ENCODE assay signal across 8 cellular contexts in the genomic region with DNA sequence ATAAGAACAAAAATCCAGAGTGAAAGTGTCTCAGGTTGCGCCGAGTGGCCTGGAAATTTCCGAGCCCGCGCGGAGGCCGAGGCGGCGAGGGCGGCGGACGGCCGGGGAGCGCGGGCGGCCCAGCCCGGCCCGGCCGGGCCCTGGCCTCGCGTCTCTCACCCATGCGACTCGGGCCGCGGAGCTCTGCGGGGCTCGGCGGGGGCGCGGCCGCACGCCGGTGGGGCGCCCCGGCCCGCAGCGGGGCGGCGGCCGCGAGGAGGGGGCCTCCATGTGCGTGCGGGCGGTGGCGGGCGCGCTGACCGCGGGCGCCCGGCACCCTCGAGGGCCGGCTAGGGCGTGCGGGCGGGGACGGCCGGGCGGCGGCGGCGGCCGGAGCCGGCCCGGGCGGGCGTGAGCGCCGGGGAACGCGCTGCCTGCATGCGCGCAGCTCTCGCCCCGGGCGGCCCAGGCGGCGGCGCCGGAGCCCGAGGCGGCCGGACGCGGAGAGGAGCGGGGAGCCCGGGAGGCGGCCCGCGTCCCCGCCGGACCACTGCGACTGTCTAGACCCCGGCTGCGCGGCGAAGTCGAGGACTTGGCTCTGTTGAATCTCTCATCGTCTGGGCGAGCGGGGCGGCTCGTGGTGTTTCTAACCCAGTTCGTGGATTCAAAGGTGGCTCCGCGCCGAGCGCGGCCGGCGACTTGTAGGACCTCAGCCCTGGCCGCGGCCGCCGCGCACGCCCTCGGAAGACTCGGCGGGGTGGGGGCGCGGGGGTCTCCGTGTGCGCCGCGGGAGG. TPM values are rescaled to one million over a fixed set of nuclear protein-coding genes. Genes with fewer than 3 reads are reported as not detected.
DNase-seq lines count a peak whose midpoint lies in the region; ATAC-seq and TF ChIP-seq lines count a peak whose summit lies in the region.

A gene (plus strand): TSS at position 586 of the 773 bp plus-strand sequence. CDS start 249 bp downstream, outside the sequence.

- DNase-seq in HCT116 (ENCODE audit: low read depth, low spot score), result no peak
- no peak for DNase-seq in cerebellum (ENCODE audit: low spot score)
- DNase-seq in COLO829 (ENCODE audit: low spot score), result no peak
- no peak for DNase-seq in NCI-H446 (lab: John Stamatoyannopoulos, UW)
- DNase-seq in NAMALWA (ENCODE audit: low spot score), result no peak

- H3K36me3 ChIP-seq in ACC112 (ENCODE audit: insufficient read depth, low read length), result no peaks in the 10 kb centered on the region
- no peaks in the 10 kb centered on the region for H3K36me3 ChIP-seq in HCT116 (ENCODE audit: control insufficient read depth in 1 of 2, insufficient read depth in 2 of 2, low read length in 2 of 2)
- no peaks in the 10 kb centered on the region for H3K36me3 ChIP-seq in mucosa of stomach (ENCODE audit: control insufficient read depth, insufficient read depth, low read length)

- peaks cover 96% of the 10 kb centered on the region for H3K27me3 ChIP-seq in ACC112 (ENCODE audit: insufficient read depth, low read length)
- H3K27me3 ChIP-seq in HCT116 (ENCODE audit: insufficient read depth, low read length), result no peaks in the 10 kb centered on the region
- peaks cover 96% of the 10 kb centered on the region for H3K27me3 ChIP-seq in mucosa of stomach (ENCODE audit: control insufficient read depth, insufficient read depth, low read length)

- no TSS peak for BruUV-seq in HCT116 (replicated peaks; lab: Mats Ljungman, UMichigan)

- peak; percentile 24 for ATAC-seq in HCT116
- ATAC-seq in HG03196 (IDR thresholded peaks at IDR 0.05; ENCODE audit: unreplicated experiment), result no peak

- H3K79me2 ChIP-seq in ACC112 (ENCODE audit: control insufficient read depth, insufficient read depth, low read length, unreplicated experiment), result no peaks in the 10 kb centered on the region
- no peaks in the 10 kb centered on the region for H3K79me2 ChIP-seq in HCT116 (ENCODE audit: insufficient read depth, low read length)

- RAD21 ChIA-PET in HCT116 (lab: Charles Lee; ENCODE audit: low non-redundant PET in 1 of 2, low total read pairs in 2 of 2, uncharacterized antibody in 2 of 2, unreplicated experiment in 2 of 2), result no interaction called here

- TF ChIP-seq CTCF in HCT116 (IDR thresholded peaks at IDR 0.05 in 2 of 3, conservative IDR thresholded peaks at IDR 0.05 in 1 of 3; ENCODE audit: borderline replicate concordance in 1 of 3, insufficient read depth in 1 of 3, low read depth in 2 of 3, low read length in 2 of 3), result no peak

- H3K9me3 ChIP-seq in HCT116 (ENCODE audit: control insufficient read depth in 1 of 2, insufficient read depth in 1 of 2, low read depth in 1 of 2, low read length in 2 of 2) (no peaks in the 10 kb centered on the region), mucosa of stomach (ENCODE audit: control insufficient read depth, low read length) (peaks cover 4% of the 10 kb centered on the region)

- H2AFZ ChIP-seq in ACC112 (ENCODE audit: low read length, unreplicated experiment), result peak within 1 kb of the TSS; percentile 23
- H2AFZ ChIP-seq in HCT116 (ENCODE audit: low read depth, low read length, poor library complexity, severe bottlenecking), result peak within 1 kb of the TSS; percentile 100

- POLR2A ChIA-PET in HCT116 (lab: Charles Lee), result no interaction called here

- peak within 1 kb of the TSS; percentile 73 for H3K4me3 ChIP-seq in ACC112 (ENCODE audit: low read depth, low read length)
- peak within 1 kb of the TSS; percentile 53 to 66 for H3K4me3 ChIP-seq in HCT116 (replicated peaks in 1 of 2; ENCODE audit: low read depth in 1 of 2, low read length in 2 of 2)
- peak within 1 kb of the TSS; percentile 19 for H3K4me3 ChIP-seq in mucosa of stomach (ENCODE audit: low read length)

- peak within 1 kb of the TSS; percentile 63 for H3K9ac ChIP-seq in HCT116 (ENCODE audit: low read length)
- H3K9ac ChIP-seq in mucosa of stomach (ENCODE audit: low read length), result no peak within 1 kb of the TSS

- TF ChIP-seq RAD21 in HCT116 (IDR thresholded peaks at IDR 0.05; ENCODE audit: low read depth), result no peak

- intact Hi-C loops in HCT116 (cut with micrococcal nuclease), result no loop called here

- no peak within 1 kb of the TSS for H3K27ac ChIP-seq in ACC112 (ENCODE audit: low read depth, low read length)
- peak within 1 kb of the TSS; percentile 40; the same call in 1 of the 2 replicates for H3K27ac ChIP-seq in HCT116 (ENCODE audit: low read depth, low read length)

- no peaks in the 10 kb centered on the region for H3K4me1 ChIP-seq in ACC112 (ENCODE audit: control insufficient read depth, insufficient read depth, low read length, unreplicated experiment)
- peaks cover 0 to 12% of the 10 kb centered on the region in 2 experiments; a peak in 3 of 4 replicates for H3K4me1 ChIP-seq in HCT116 (ENCODE audit: control insufficient read depth in 1 of 2, insufficient read depth in 2 of 2, low read length in 2 of 2)
- peaks cover 18% of the 10 kb centered on the region for H3K4me1 ChIP-seq in mucosa of stomach (ENCODE audit: control insufficient read depth, insufficient read depth, low read length)

- no peaks in the 10 kb centered on the region for H4K20me1 ChIP-seq in HCT116 (ENCODE audit: insufficient read depth)

- CTCF ChIA-PET in HCT116 (lab: Charles Lee), result interaction anchor here (1.0 kb wide), 1 partner anchor 101 kb away, joined by 3 read pairs; no protein-coding TSS in a partner anchor

- H3K9me2 ChIP-seq in HCT116 (ENCODE audit: insufficient read depth), result no peaks in the 10 kb centered on the region

- TF ChIP-seq POLR2A in HCT116 (IDR thresholded peaks at IDR 0.05; ENCODE audit: borderline replicate concordance, extremely low read depth, insufficient read depth, insufficient read length), result no peak

- H3K4me2 ChIP-seq in HCT116 (ENCODE audit: low read length), result peak within 1 kb of the TSS; percentile 92

TF ChIP-seq in HCT116, 20 proteins besides CTCF, POLR2A, EP300 and RAD21:
- TF ChIP-seq, protein P1, sequence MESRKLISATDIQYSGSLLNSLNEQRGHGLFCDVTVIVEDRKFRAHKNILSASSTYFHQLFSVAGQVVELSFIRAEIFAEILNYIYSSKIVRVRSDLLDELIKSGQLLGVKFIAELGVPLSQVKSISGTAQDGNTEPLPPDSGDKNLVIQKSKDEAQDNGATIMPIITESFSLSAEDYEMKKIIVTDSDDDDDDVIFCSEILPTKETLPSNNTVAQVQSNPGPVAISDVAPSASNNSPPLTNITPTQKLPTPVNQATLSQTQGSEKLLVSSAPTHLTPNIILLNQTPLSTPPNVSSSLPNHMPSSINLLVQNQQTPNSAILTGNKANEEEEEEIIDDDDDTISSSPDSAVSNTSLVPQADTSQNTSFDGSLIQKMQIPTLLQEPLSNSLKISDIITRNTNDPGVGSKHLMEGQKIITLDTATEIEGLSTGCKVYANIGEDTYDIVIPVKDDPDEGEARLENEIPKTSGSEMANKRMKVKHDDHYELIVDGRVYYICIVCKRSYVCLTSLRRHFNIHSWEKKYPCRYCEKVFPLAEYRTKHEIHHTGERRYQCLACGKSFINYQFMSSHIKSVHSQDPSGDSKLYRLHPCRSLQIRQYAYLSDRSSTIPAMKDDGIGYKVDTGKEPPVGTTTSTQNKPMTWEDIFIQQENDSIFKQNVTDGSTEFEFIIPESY (IDR thresholded peaks at IDR 0.05; ENCODE audit: extremely low read depth, insufficient replicate concordance, low read length), result no peak
- TF ChIP-seq SIN3A (IDR thresholded peaks at IDR 0.05; ENCODE audit: low read depth), result no peak
- TF ChIP-seq CEBPB (IDR thresholded peaks at IDR 0.05; ENCODE audit: low read depth), result no peak
- TF ChIP-seq SRF (IDR thresholded peaks at IDR 0.05; ENCODE audit: low read depth), result no peak
- no peak for TF ChIP-seq SP1 (IDR thresholded peaks at IDR 0.05; ENCODE audit: low read depth)

RNA-seq across cellular contexts. Expression of the gene that starts here (rescaled TPM):
- 0.32 TPM for total RNA-seq in HCT116 (2021; ENCODE audit: unreplicated experiment)
- polyA plus RNA-seq in HCT116 (2012), result 0.11 and 0.16 TPM in 2 replicates
- 11.9 TPM for total RNA-seq in cerebellum

Comparison
In these comparisons a context has a peak if more than half of its experiments do, and no peak if none do; other contexts are left out.
1. Peak in ATAC-seq, H3K4me3 ChIP-seq, H3K27ac ChIP-seq, H3K9ac ChIP-seq and H3K4me2 ChIP-seq in HCT116; RNA of the gene not detected or under 1 TPM.
2. H3K4me3 ChIP-seq: peak in every context shown above with its lines; median percentile 73 in ACC112; 60 in HCT116; 19 in mucosa of stomach.